Comparison of ENCODE assay signal across 1 cellular context in the genomic region with DNA sequence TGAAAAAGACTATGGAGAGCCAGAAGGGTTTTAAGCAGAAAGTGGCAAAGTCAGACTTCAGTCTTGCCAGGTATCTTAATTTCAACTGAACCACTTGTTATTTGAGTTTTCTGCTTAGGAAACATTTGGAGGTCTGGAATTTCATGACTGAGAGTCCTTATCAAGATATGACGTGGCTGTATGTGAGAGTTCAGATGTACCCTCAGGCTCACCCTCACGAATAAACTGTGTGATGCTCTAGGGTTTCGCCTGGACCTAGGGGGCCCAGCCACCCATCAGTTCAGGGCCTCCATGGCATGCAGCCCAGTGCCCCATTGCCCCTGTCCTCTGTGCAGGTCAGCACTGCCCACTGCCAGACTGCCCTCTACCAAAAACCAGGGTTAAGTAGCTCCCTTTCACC.
TF ChIP-seq lines count a peak whose summit lies in the region.

No MANE protein-coding gene starts in this region.

TF ChIP-seq in K562, 482 proteins besides CTCF, POLR2A, EP300 and RAD21 (continued from another document):
- TF ChIP-seq, protein P1, sequence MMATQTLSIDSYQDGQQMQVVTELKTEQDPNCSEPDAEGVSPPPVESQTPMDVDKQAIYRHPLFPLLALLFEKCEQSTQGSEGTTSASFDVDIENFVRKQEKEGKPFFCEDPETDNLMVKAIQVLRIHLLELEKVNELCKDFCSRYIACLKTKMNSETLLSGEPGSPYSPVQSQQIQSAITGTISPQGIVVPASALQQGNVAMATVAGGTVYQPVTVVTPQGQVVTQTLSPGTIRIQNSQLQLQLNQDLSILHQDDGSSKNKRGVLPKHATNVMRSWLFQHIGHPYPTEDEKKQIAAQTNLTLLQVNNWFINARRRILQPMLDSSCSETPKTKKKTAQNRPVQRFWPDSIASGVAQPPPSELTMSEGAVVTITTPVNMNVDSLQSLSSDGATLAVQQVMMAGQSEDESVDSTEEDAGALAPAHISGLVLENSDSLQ (IDR thresholded peaks at IDR 0.05) = no peak
- TF ChIP-seq HDGF (IDR thresholded peaks at IDR 0.05) (no peak), MBD2 (IDR thresholded peaks at IDR 0.05; ENCODE audit: borderline replicate concordance, low read depth) (no peak), RBM14 (IDR thresholded peaks at IDR 0.05; ENCODE audit: borderline replicate concordance, insufficient read depth, low read depth, low read length) (no peak)
- TF ChIP-seq, protein P2, sequence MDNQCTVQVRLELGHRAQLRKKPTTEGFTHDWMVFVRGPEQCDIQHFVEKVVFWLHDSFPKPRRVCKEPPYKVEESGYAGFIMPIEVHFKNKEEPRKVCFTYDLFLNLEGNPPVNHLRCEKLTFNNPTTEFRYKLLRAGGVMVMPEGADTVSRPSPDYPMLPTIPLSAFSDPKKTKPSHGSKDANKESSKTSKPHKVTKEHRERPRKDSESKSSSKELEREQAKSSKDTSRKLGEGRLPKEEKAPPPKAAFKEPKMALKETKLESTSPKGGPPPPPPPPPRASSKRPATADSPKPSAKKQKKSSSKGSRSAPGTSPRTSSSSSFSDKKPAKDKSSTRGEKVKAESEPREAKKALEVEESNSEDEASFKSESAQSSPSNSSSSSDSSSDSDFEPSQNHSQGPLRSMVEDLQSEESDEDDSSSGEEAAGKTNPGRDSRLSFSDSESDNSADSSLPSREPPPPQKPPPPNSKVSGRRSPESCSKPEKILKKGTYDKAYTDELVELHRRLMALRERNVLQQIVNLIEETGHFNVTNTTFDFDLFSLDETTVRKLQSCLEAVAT (IDR thresholded peaks at IDR 0.05) = no peak
- TF ChIP-seq, protein P3, sequence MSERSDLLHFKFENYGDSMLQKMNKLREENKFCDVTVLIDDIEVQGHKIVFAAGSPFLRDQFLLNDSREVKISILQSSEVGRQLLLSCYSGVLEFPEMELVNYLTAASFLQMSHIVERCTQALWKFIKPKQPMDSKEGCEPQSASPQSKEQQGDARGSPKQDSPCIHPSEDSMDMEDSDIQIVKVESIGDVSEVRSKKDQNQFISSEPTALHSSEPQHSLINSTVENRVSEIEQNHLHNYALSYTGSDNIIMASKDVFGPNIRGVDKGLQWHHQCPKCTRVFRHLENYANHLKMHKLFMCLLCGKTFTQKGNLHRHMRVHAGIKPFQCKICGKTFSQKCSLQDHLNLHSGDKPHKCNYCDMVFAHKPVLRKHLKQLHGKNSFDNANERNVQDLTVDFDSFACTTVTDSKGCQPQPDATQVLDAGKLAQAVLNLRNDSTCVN (CRISPR knock-in tag; IDR thresholded peaks at IDR 0.05) = no peak
- TF ChIP-seq, protein P4, sequence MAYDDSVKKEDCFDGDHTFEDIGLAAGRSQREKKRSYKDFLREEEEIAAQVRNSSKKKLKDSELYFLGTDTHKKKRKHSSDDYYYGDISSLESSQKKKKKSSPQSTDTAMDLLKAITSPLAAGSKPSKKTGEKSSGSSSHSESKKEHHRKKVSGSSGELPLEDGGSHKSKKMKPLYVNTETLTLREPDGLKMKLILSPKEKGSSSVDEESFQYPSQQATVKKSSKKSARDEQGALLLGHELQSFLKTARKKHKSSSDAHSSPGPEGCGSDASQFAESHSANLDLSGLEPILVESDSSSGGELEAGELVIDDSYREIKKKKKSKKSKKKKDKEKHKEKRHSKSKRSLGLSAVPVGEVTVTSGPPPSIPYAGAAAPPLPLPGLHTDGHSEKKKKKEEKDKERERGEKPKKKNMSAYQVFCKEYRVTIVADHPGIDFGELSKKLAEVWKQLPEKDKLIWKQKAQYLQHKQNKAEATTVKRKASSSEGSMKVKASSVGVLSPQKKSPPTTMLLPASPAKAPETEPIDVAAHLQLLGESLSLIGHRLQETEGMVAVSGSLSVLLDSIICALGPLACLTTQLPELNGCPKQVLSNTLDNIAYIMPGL (CRISPR knock-in tag; IDR thresholded peaks at IDR 0.05) = no peak
